Comparison of ENCODE assay signal across 2 cellular contexts in the genomic region with DNA sequence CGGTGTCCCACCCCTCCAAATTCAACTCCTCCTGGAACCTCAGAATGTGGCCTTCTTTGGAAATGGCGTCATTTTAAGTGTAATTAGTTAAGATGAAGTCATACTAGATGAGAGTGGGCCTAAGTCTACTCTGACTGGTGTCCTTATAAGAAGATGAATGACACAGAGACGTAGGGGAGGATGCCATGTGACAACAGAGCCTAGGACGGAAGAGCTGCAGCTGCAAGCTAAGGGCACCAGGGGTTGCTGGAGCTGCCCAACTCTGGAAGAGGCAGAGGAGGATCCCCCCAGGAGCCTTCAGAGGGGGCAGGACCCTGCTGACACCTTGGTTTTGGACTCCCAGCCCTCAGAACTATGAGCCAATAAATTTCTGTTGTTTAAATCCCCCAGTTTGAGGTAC.
TF ChIP-seq lines count a peak whose summit lies in the region.

No MANE protein-coding gene starts in this region.

TF ChIP-seq in GM23338, 12 proteins besides CTCF, POLR2A, EP300 and RAD21:
- no peak for TF ChIP-seq EZH2phosphoT487 (IDR thresholded peaks at IDR 0.05; ENCODE audit: unreplicated experiment)
TF ChIP-seq in GM23338: peak in this region for 0.

TF ChIP-seq in endothelial cell of umbilical vein, 7 proteins besides CTCF, POLR2A, EP300 and RAD21:
- TF ChIP-seq MYC (IDR thresholded peaks at IDR 0.05; ENCODE audit: low read depth, low read length), result no peak
- no peak for TF ChIP-seq EZH2 (IDR thresholded peaks at IDR 0.05; ENCODE audit: borderline replicate concordance, low read depth, low read length, severe bottlenecking)
- TF ChIP-seq, protein P1, sequence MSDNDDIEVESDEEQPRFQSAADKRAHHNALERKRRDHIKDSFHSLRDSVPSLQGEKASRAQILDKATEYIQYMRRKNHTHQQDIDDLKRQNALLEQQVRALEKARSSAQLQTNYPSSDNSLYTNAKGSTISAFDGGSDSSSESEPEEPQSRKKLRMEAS (IDR thresholded peaks at IDR 0.05; ENCODE audit: insufficient read depth, insufficient read length), result no peak
- no peak for TF ChIP-seq FOS (IDR thresholded peaks at IDR 0.05; ENCODE audit: borderline replicate concordance, insufficient read depth, low read length)
